In the genomic region with DNA sequence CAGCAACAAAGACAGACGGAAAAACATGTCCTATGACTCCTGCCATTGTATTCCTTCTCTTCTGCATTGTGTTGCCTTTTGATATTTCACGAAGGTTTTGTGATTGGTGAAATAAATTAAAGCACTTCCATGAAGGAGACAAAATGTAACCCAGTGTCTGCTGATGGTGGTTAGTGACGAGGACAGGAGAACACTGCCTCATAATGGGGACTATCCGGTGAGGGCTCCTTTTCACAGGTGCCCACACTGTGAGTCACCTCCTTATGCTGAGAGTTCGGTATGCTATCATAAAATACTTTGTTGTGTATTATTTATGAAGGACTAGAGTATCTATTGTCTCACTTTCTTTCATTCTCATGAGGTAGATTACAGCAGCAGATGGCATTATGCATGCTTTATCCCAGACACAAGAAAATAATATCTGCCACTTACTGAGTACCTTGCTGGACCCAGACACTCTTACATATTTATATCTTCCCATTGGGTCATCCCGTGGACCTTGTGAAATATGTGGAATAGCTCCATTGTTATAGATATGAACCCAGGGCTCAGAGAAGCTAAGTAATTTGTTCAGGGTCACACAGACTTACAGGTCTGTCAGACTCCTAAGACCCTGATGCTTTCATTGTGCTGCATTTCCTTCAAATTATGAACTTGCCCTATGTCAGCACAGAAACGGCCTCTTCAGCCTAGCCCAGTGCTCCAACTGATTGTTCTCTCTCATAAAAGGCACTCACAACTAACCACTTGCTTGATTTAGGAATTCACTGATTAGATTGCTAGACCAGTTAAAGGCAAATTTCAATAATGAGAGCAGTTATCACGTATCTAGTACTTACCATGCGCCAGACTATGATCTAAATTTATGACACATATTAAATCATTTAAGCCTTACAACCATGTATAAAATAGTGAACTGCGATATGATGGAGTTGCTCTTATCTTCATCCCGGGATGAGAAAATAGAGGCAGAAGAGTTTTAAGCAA, we compare ENCODE assay signal across 13 cellular contexts. TPM values are rescaled to one million over a fixed set of nuclear protein-coding genes. Genes with fewer than 3 reads are reported as not detected.
A peak's percentile ranks its signal among the peaks of the same experiment; 100 is the strongest.
DNase-seq lines count a peak whose midpoint lies in the region; ATAC-seq and TF ChIP-seq lines count a peak whose summit lies in the region.
"Had no signal": no experiment of that assay in that cellular context is flagged by ENCODE, and none has a peak within 500 bp of the region (broad histone marks: within the 10 kb centered on the region; RNA-seq: fewer than 3 reads in every experiment).

No MANE protein-coding gene starts in this region.

- H3K4me1 Mint-ChIP-seq in endodermal cell: peaks cover 49% of the 10 kb centered on the region
- peaks cover 66% of the 10 kb centered on the region for H3K4me1 Mint-ChIP-seq in nephron
- H3K4me1 Mint-ChIP-seq in progenitor cell of endocrine pancreas (ENCODE audit: low read depth): peaks cover 23% of the 10 kb centered on the region

- POLR2A ChIA-PET in SK-N-SH (lab: Yijun Ruan, JAX): no interaction called here

- no peak for TF ChIP-seq POLR2A in vagina (IDR thresholded peaks at IDR 0.05)
- TF ChIP-seq POLR2A in lower leg skin (IDR thresholded peaks at IDR 0.05): no peak

- H3K4me3 ChIP-seq in SK-N-SH (ENCODE audit: low read depth in 2 of 2, low read length in 1 of 2) (no peak overlapping the region), endodermal cell (ENCODE audit: low read length) (no peak overlapping the region), vagina (no peak overlapping the region), lower leg skin (ENCODE audit: low read depth, poor library complexity, severe bottlenecking) (no peak overlapping the region)

- H3K36me3 Mint-ChIP-seq in endodermal cell (ENCODE audit: low read depth): peaks cover 11% of the 10 kb centered on the region
- peaks cover 5% of the 10 kb centered on the region for H3K36me3 Mint-ChIP-seq in nephron (ENCODE audit: low read depth)
- H3K36me3 Mint-ChIP-seq in progenitor cell of endocrine pancreas (ENCODE audit: insufficient read depth): peaks cover 2% of the 10 kb centered on the region

- intact Hi-C loops in vagina (cut with DNase I) (no loop called here), lower leg skin (cut with DNase I; ENCODE audit: low total_unique reads) (no loop called here)

- H4K20me1 ChIP-seq in SK-N-SH (ENCODE audit: insufficient read depth): no peaks in the 10 kb centered on the region

- CTCF ChIA-PET in SK-N-SH (lab: Yijun Ruan, JAX): no interaction called here

- ATAC-seq in SK-N-SH treated with all-trans-retinoic acid at 6 μM for 48 hours (0 out of 3 replicates have a peak, but pooled peaks have one; percentile 24), GM18502 (IDR thresholded peaks at IDR 0.05; ENCODE audit: poor library complexity, unreplicated experiment) (no peak)
- ATAC-seq: activated CD4-positive, CD25-positive, alpha-beta regulatory T cell treated with anti-CD3 and anti-CD28 coated beads, Interleukin-2, amount 50 U/mL, for 24 hours had no signal

- H3K9me3 ChIP-seq in SK-N-SH (no peaks in the 10 kb centered on the region), endodermal cell (ENCODE audit: control insufficient read depth, low read length) (no peaks in the 10 kb centered on the region), vagina (no peaks in the 10 kb centered on the region)

- no peak overlapping the region for H2AFZ ChIP-seq in SK-N-SH (ENCODE audit: low read depth)

- H3K9ac ChIP-seq in SK-N-SH (no peak overlapping the region), endodermal cell (ENCODE audit: extremely low read depth, low read length, poor library complexity, severe bottlenecking) (no peak overlapping the region)

- no peak overlapping the region for H3K4me3 Mint-ChIP-seq in endodermal cell
- H3K4me3 Mint-ChIP-seq in nephron: peak overlapping the region in 2 of 3 experiments; percentile 44 to 80
- H3K4me3 Mint-ChIP-seq in progenitor cell of endocrine pancreas (ENCODE audit: low read depth): no peak overlapping the region
- H3K4me3 Mint-ChIP-seq: dendritic cell treated with granulocyte-macrophage colony-stimulating factor and Interleukin-4, amounts not matched to agents 40 ng/mL and 50 ng/mL, for 4 days had no signal

- peaks cover 63% of the 10 kb centered on the region for H3K79me2 ChIP-seq in SK-N-SH (ENCODE audit: insufficient read depth)

- H3K9me3 Mint-ChIP-seq in endodermal cell (peaks cover 2% of the 10 kb centered on the region), nephron (no peaks in the 10 kb centered on the region), progenitor cell of endocrine pancreas (ENCODE audit: low read depth) (no peaks in the 10 kb centered on the region)
- H3K9me3 Mint-ChIP-seq: dendritic cell treated with granulocyte-macrophage colony-stimulating factor and Interleukin-4, amounts not matched to agents 40 ng/mL and 50 ng/mL, for 4 days had no signal

- no peak overlapping the region for H3K4me2 ChIP-seq in SK-N-SH

- H3K27ac ChIP-seq in SK-N-SH (ENCODE audit: low read depth in 2 of 2, low read length in 1 of 2) (no peak overlapping the region), endodermal cell (ENCODE audit: low read depth, low read length) (no peak overlapping the region), vagina (peak overlapping the region; percentile 54)

- no peak for TF ChIP-seq CTCF in SK-N-SH (IDR thresholded peaks at IDR 0.05)
- no peak for TF ChIP-seq CTCF in endodermal cell (conservative IDR thresholded peaks at IDR 0.05)
- TF ChIP-seq CTCF in nephron (IDR thresholded peaks at IDR 0.05; ENCODE audit: unreplicated experiment in 3 of 3): no peak
- TF ChIP-seq CTCF in vagina (IDR thresholded peaks at IDR 0.05): no peak
- no peak for TF ChIP-seq CTCF in progenitor cell of endocrine pancreas (IDR thresholded peaks at IDR 0.05; ENCODE audit: unreplicated experiment)
- TF ChIP-seq CTCF in lower leg skin (IDR thresholded peaks at IDR 0.05): no peak

- DNase-seq in SK-N-SH (no peak), endodermal cell (peak; percentile 45), vagina (ENCODE audit: extremely low spot score in 2 of 2) (no peak), progenitor cell of endocrine pancreas (ENCODE audit: low spot score, unreplicated experiment) (no peak), lower leg skin (ENCODE audit: low spot score in 2 of 2) (no peak)
- DNase-seq: activated effector memory CD4-positive, alpha-beta T cell treated with anti-CD3 and anti-CD28 coated beads, Interleukin-2, amount 50 U/mL, for 16 hours; DND-41; NCI-H526 treated with DMSO at 0.1 percent for 48 hours had no signal

- H3K36me3 ChIP-seq in SK-N-SH (replicated peaks in 1 of 2; ENCODE audit: control insufficient read depth in 1 of 2, insufficient read depth in 2 of 2, low read length in 1 of 2) (no peaks in the 10 kb centered on the region), endodermal cell (ENCODE audit: control insufficient read depth, insufficient read depth, low read length) (no peaks in the 10 kb centered on the region), vagina (no peaks in the 10 kb centered on the region)

- TF ChIP-seq EP300 in SK-N-SH (IDR thresholded peaks at IDR 0.05; ENCODE audit: borderline replicate concordance in 1 of 2, low read depth in 1 of 2, low read length in 1 of 2): no peak

- no peaks in the 10 kb centered on the region for H3K9me2 ChIP-seq in SK-N-SH

- TF ChIP-seq RAD21 in SK-N-SH (IDR thresholded peaks at IDR 0.05; ENCODE audit: low read length): no peak

- H3K4me1 ChIP-seq in SK-N-SH (ENCODE audit: control insufficient read depth in 1 of 2, insufficient read depth in 2 of 2, low read depth in 1 of 2, low read length in 1 of 2) (peaks cover 0 to 12% of the 10 kb centered on the region in 2 experiments; a peak in 1 of 4 replicates), endodermal cell (ENCODE audit: control insufficient read depth, insufficient read depth, low read length) (no peaks in the 10 kb centered on the region), vagina (no peaks in the 10 kb centered on the region)

- no peaks in the 10 kb centered on the region for H3F3A ChIP-seq in SK-N-SH (replicated peaks; ENCODE audit: insufficient read depth)

- H3K27me3 ChIP-seq in SK-N-SH (ENCODE audit: insufficient read depth) (no peaks in the 10 kb centered on the region; the same call in 1 of the 2 replicates), endodermal cell (ENCODE audit: control insufficient read depth, insufficient read depth, low read length, poor library complexity, severe bottlenecking) (no peaks in the 10 kb centered on the region), vagina (no peaks in the 10 kb centered on the region)

- H3K27me3 Mint-ChIP-seq in endodermal cell (ENCODE audit: insufficient read depth) (no peaks in the 10 kb centered on the region), nephron (ENCODE audit: low read depth) (no peaks in the 10 kb centered on the region), progenitor cell of endocrine pancreas (no peaks in the 10 kb centered on the region)
- H3K27me3 Mint-ChIP-seq: dendritic cell treated with granulocyte-macrophage colony-stimulating factor and Interleukin-4, amounts not matched to agents 40 ng/mL and 50 ng/mL, for 4 days had no signal

- WGBS in SK-N-SH (ENCODE audit: low lambda C conversion rate): 43% methylated on average over 11 of the region's 11 CpGs
- 79 to 93% methylated on average over 2 to 9 of the region's 11 CpGs for WGBS in endodermal cell (ENCODE audit: insufficient coverage in 1 of 2, insufficient read length in 1 of 2), 2 experiments
- 42 to 45% methylated on average over 11 of the region's 11 CpGs for WGBS in lower leg skin, 2 donors

- H3K27ac Mint-ChIP-seq in endodermal cell: no peak overlapping the region
- peak overlapping the region; percentile 73 to 88 (median 77) for H3K27ac Mint-ChIP-seq in nephron
- H3K27ac Mint-ChIP-seq in progenitor cell of endocrine pancreas: no peak overlapping the region
- H3K27ac Mint-ChIP-seq: dendritic cell treated with granulocyte-macrophage colony-stimulating factor and Interleukin-4, amounts not matched to agents 40 ng/mL and 50 ng/mL, for 4 days had no signal

TF ChIP-seq in SK-N-SH, 30 proteins besides CTCF, POLR2A, EP300 and RAD21 (continues in another document):
- TF ChIP-seq EZH2phosphoT487 (IDR thresholded peaks at IDR 0.05; ENCODE audit: borderline replicate concordance, low read depth) (no peak), FOSL2 (IDR thresholded peaks at IDR 0.05; ENCODE audit: borderline replicate concordance, low read depth) (no peak), GABPA (IDR thresholded peaks at IDR 0.05; ENCODE audit: low read depth) (no peak), MXI1 (IDR thresholded peaks at IDR 0.05; ENCODE audit: low read depth, low read length) (no peak), FOXJ3 (CRISPR knock-in tag; IDR thresholded peaks at IDR 0.05) (no peak), NFIC (IDR thresholded peaks at IDR 0.05; ENCODE audit: borderline replicate concordance) (no peak), NRF1 (IDR thresholded peaks at IDR 0.05; ENCODE audit: low read depth, low read length) (no peak), SMC3 (IDR thresholded peaks at IDR 0.05; ENCODE audit: low read depth, low read length) (no peak)

RNA-seq across cellular contexts. Expression of a gene that starts 31.2 kb away (rescaled TPM):
- polyA plus RNA-seq in SK-N-SH (2012; rRNA removed): 35.7 and 47.4 TPM in 2 replicates
- polyA plus RNA-seq in SK-N-SH (2012; cell fraction: cytosol; rRNA removed): 60.2 and 73.8 TPM in 2 replicates
- polyA plus RNA-seq in SK-N-SH (2012; cell fraction: nucleus; rRNA removed): 19.0 and 37.8 TPM in 2 replicates
- total RNA-seq in endodermal cell (100 to 1,000 TPM in 1 of 2 donors, 10 to 100 TPM in 1; 81.6 to 179 TPM), vagina (382 TPM), progenitor cell of endocrine pancreas (98.7 and 106 TPM in 2 replicates), lower leg skin (100 to 1,000 TPM; 129 to 202 (median 171) TPM)
- 83.8 TPM for polyA plus RNA-seq in endodermal cell (2013, experiment 1 of 2)
- polyA plus RNA-seq in endodermal cell (2013, experiment 2 of 2): 85.8 TPM

Comparison
In these comparisons a context has a peak if more than half of its experiments do, and no peak if none do; other contexts are left out.
1. H3K27ac Mint-ChIP-seq: peak in nephron (3 of 3); none in endodermal cell (single experiment) and progenitor cell of endocrine pancreas (single experiment).
2. H3K4me3 Mint-ChIP-seq: peak in nephron (2 of 3); none in endodermal cell (single experiment) and progenitor cell of endocrine pancreas (single experiment).